24 cellular contexts compared by ENCODE assay signal in genomic region chr3:10494180-10494579, GRCh38. TPM values are rescaled to one million over a fixed set of nuclear protein-coding genes. Genes with fewer than 3 reads are reported as not detected.
"Had no signal": no experiment of that assay in that cellular context is flagged by ENCODE, and none has a peak within 500 bp of the region (broad histone marks: within the 10 kb centered on the region; RNA-seq: fewer than 3 reads in every experiment).

No MANE protein-coding gene starts in this region.

- H3K27me3 ChIP-seq: pancreas, sigmoid colon, spleen, upper lobe of right lung had no signal

- FAIRE-seq: keratinocyte, pancreas, small intestine, urothelium cell line had no signal

- H3K36me3 ChIP-seq: heart left ventricle, lower lobe of right lung, pancreas, prostate gland, sigmoid colon, spleen, suprapubic skin, thoracic aorta, tibial artery, upper lobe of right lung had no signal

- H3K4me1 ChIP-seq: lower lobe of right lung, pancreas, prostate gland, sigmoid colon, spleen, tibial artery, upper lobe of right lung had no signal

- ATAC-seq: naive thymus-derived CD8-positive, alpha-beta T cell; stimulated activated effector memory CD8-positive, alpha-beta T cell treated with anti-CD3 and anti-CD28 coated beads, Interleukin-12 subunit alpha, Interleukin-12 subunit beta, amount 100 ng/mL, for 72 hours had no signal

- H3K4me3 ChIP-seq: heart left ventricle, lower lobe of right lung, pancreas, prostate gland, sigmoid colon, spleen, suprapubic skin, thoracic aorta, tibial artery, upper lobe of right lung had no signal

- H3K27ac ChIP-seq: heart left ventricle, lower lobe of right lung, pancreas, prostate gland, sigmoid colon, spleen, suprapubic skin, thoracic aorta, tibial artery, upper lobe of right lung had no signal

- DNase-seq: kidney glomerular epithelial cell; left ventricle myocardium superior; lower lobe of right lung; mammary epithelial cell; mesenchymal stem cell; naive thymus-derived CD8-positive, alpha-beta T cell; pancreas; retina; right cardiac atrium; sigmoid colon; small intestine; spleen; stimulated activated CD4-positive, alpha-beta T cell treated with anti-CD3 and anti-CD28 coated beads, Interleukin-4, amount 100 ng/mL, for 24 hours; stimulated activated naive CD4-positive, alpha-beta T cell; tibial artery; trophoblast cell; upper lobe of right lung had no signal

- H3K9me3 ChIP-seq: heart left ventricle, lower lobe of right lung, pancreas, prostate gland, sigmoid colon, spleen, suprapubic skin, thoracic aorta, tibial artery, upper lobe of right lung had no signal

RNA-seq across cellular contexts. Expression of gene ATP2B2, which starts 11.2 kb away (rescaled TPM):
- total RNA-seq: left ventricle myocardium superior; mammary epithelial cell; naive thymus-derived CD8-positive, alpha-beta T cell; thoracic aorta had no signal
- polyA plus RNA-seq: keratinocyte; mammary epithelial cell; naive thymus-derived CD8-positive, alpha-beta T cell had no signal
